ENCODE assay signal across 30 cellular contexts in the genomic region with DNA sequence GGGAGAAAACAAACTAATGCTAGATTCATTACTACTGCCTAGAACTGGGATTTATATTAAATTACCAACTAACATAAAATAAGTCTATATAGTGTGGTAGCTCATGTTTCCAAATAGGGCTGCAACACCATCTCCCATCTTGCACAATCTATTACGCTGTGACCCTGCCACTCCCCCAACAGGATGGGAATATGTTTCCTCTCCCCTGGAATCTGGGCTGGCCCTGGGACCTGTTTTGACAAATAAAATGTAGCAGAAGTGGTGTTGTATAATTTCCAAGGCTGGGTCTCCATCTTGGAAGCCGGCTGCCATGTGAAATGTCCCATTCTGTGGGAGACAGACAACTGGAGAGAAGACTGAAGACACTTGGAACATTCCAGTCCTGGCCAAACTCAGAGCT. TPM values are rescaled to one million over a fixed set of nuclear protein-coding genes. Genes with fewer than 3 reads are reported as not detected.
"Had no signal": no experiment of that assay in that cellular context is flagged by ENCODE, and none has a peak within 500 bp of the region (broad histone marks: within the 10 kb centered on the region; RNA-seq: fewer than 3 reads in every experiment).

No MANE protein-coding gene starts in this region.

- H3K27me3 ChIP-seq: neural progenitor cell, ovary, spleen, thyroid gland, tibial nerve, upper lobe of left lung, uterus had no signal

- H3K4me3 ChIP-seq: neural progenitor cell, ovary, psoas muscle, skin epidermis, smooth muscle cell, spleen, thoracic aorta, thyroid gland, tibial nerve, upper lobe of left lung, uterus had no signal

- H3K27me3 Mint-ChIP-seq: progenitor cell of endocrine pancreas; stimulated activated naive CD8-positive, alpha-beta T cell treated with anti-CD3 and anti-CD28 coated beads, Interleukin-15, amount 100 ng/mL, for 72 hours had no signal

- H3K4me2 ChIP-seq: neural progenitor cell, smooth muscle cell had no signal

- H3K9me3 Mint-ChIP-seq: natural killer cell treated with Interleukin-12 subunit alpha and Interleukin-12 subunit beta and Interleukin-15 and Interleukin-18, amount 100 ng/mL, for 72 hours; neural progenitor cell; stimulated activated memory B cell treated with anti-CD40 and anti-IgM and Interleukin-4, amounts not matched to agents 10 μg/mL and 1 μg/mL and 100 μg/mL, for 72 hours; stimulated activated naive CD8-positive, alpha-beta T cell treated with anti-CD3 and anti-CD28 coated beads, Interleukin-15, amount 100 ng/mL, for 72 hours had no signal

- ATAC-seq: naive thymus-derived CD8-positive, alpha-beta T cell; psoas muscle; right cardiac atrium; sciatic nerve; stimulated activated memory B cell treated with anti-CD40 and anti-IgM and Interleukin-4, amounts not matched to agents 10 μg/mL and 1 μg/mL and 100 μg/mL, for 72 hours; stimulated activated naive CD8-positive, alpha-beta T cell treated with anti-CD3 and anti-CD28 coated beads, Interleukin-15, amount 100 ng/mL, for 72 hours; stimulated activated naive CD8-positive, alpha-beta T cell treated with anti-CD3 and anti-CD28 coated beads, Interleukin-15, Interleukin-2, amounts not matched to agents 100 U/mL and 50 U/mL, for 24 hours had no signal

- H3K4me1 ChIP-seq: neural progenitor cell, parathyroid adenoma, psoas muscle, spleen, thyroid gland, upper lobe of left lung, uterus had no signal

- DNase-seq: naive B cell; naive thymus-derived CD8-positive, alpha-beta T cell; occipital lobe; ovary; posterior cingulate gyrus; psoas muscle; right cardiac atrium; spleen; stimulated activated CD4-positive, alpha-beta T cell treated with anti-CD3 and anti-CD28 coated beads, Interleukin-12 subunit alpha, Interleukin-12 subunit beta, amount 100 ng/mL, for 4 hours; stimulated activated CD4-positive, alpha-beta T cell treated with anti-CD3 and anti-CD28 coated beads, Interleukin-1b, Interleukin-23, amount 100 ng/mL, for 48 hours; stimulated activated CD4-positive, alpha-beta T cell treated with anti-CD3 and anti-CD28 coated beads, Interleukin-4, amount 100 ng/mL, for 1 hour; stimulated activated CD4-positive, alpha-beta T cell treated with anti-CD3 and anti-CD28 coated beads, Interleukin-4, amount 100 ng/mL, for 4 hours; stimulated activated CD8-positive, alpha-beta memory T cell treated with anti-CD3 and anti-CD28 coated beads, Interleukin-4, amount 100 ng/mL, for 48 hours; stimulated activated naive CD4-positive, alpha-beta T cell; stimulated activated naive CD8-positive, alpha-beta T cell treated with anti-CD3 and anti-CD28 coated beads, Interleukin-15, amount 100 ng/mL, for 72 hours; stimulated activated naive CD8-positive, alpha-beta T cell treated with anti-CD3 and anti-CD28 coated beads, Interleukin-15, Interleukin-2, amounts not matched to agents 100 U/mL and 50 U/mL, for 24 hours; substantia nigra; thyroid gland; upper lobe of left lung; uterus had no signal

- H3K9me3 ChIP-seq: ovary, psoas muscle, thoracic aorta, thyroid gland, tibial nerve, upper lobe of left lung, uterus had no signal

- H3K36me3 ChIP-seq: neural progenitor cell, ovary, spleen, thoracic aorta, thyroid gland, tibial nerve, upper lobe of left lung, uterus had no signal

- H3K27ac ChIP-seq: neural progenitor cell, ovary, parathyroid adenoma, psoas muscle, skin epidermis, spleen, thoracic aorta, thyroid gland, tibial nerve, upper lobe of left lung, uterus had no signal

- H2AFZ ChIP-seq: neural progenitor cell, parathyroid adenoma had no signal

- H3K27ac Mint-ChIP-seq: naive B cell; naive thymus-derived CD8-positive, alpha-beta T cell; natural killer cell treated with Interleukin-12 subunit alpha and Interleukin-12 subunit beta and Interleukin-15 and Interleukin-18, amount 100 ng/mL, for 72 hours; neural progenitor cell; progenitor cell of endocrine pancreas; stimulated activated memory B cell treated with anti-CD40 and anti-IgM and Interleukin-4, amounts not matched to agents 10 μg/mL and 1 μg/mL and 100 μg/mL, for 72 hours; stimulated activated naive CD8-positive, alpha-beta T cell treated with anti-CD3 and anti-CD28 coated beads, Interleukin-15, amount 100 ng/mL, for 72 hours had no signal

- H3K9ac ChIP-seq: neural progenitor cell, parathyroid adenoma had no signal

- H3K36me3 Mint-ChIP-seq: naive thymus-derived CD8-positive, alpha-beta T cell; natural killer cell treated with Interleukin-12 subunit alpha and Interleukin-12 subunit beta and Interleukin-15 and Interleukin-18, amount 100 ng/mL, for 72 hours; neural progenitor cell; stimulated activated memory B cell treated with anti-CD40 and anti-IgM and Interleukin-4, amounts not matched to agents 10 μg/mL and 1 μg/mL and 100 μg/mL, for 72 hours had no signal

- H3K4me3 Mint-ChIP-seq: naive B cell; naive thymus-derived CD8-positive, alpha-beta T cell; natural killer cell treated with Interleukin-12 subunit alpha and Interleukin-12 subunit beta and Interleukin-15 and Interleukin-18, amount 100 ng/mL, for 72 hours; neural progenitor cell; stimulated activated memory B cell treated with anti-CD40 and anti-IgM and Interleukin-4, amounts not matched to agents 10 μg/mL and 1 μg/mL and 100 μg/mL, for 72 hours; stimulated activated naive CD8-positive, alpha-beta T cell treated with anti-CD3 and anti-CD28 coated beads, Interleukin-15, amount 100 ng/mL, for 72 hours had no signal

- H3K4me1 Mint-ChIP-seq: naive B cell; naive thymus-derived CD8-positive, alpha-beta T cell; neural progenitor cell; stimulated activated memory B cell treated with anti-CD40 and anti-IgM and Interleukin-4, amounts not matched to agents 10 μg/mL and 1 μg/mL and 100 μg/mL, for 72 hours; stimulated activated naive CD8-positive, alpha-beta T cell treated with anti-CD3 and anti-CD28 coated beads, Interleukin-15, amount 100 ng/mL, for 72 hours had no signal

RNA-seq across cellular contexts. Expression of a gene that starts 45.6 kb away (rescaled TPM):
- polyA plus RNA-seq: naive thymus-derived CD8-positive, alpha-beta T cell had no signal
